In genomic region chr22:20982563-20982882, GRCh38 we compare ENCODE assay signal across 7 cellular contexts. TPM values are rescaled to one million over a fixed set of nuclear protein-coding genes. Genes with fewer than 3 reads are reported as not detected.
DNase-seq lines count a peak whose midpoint lies in the region; ATAC-seq and TF ChIP-seq lines count a peak whose summit lies in the region.

No MANE protein-coding gene starts in this region.

- WGBS in esophagus, 2 donors: 1% methylated on average over 12 of the region's 12 CpGs
- WGBS in ovary, 3 donors: 0 to 1% (median 0%) methylated on average over 12 of the region's 12 CpGs

- TF ChIP-seq EP300 in ovary (IDR thresholded peaks at IDR 0.05): no peak

- H4K20me1 ChIP-seq in OCI-LY1 (ENCODE audit: insufficient read depth, low read length): no peaks in the 10 kb centered on the region

- H3K9me3 ChIP-seq in OCI-LY1 (ENCODE audit: low read length) (peaks cover 9% of the 10 kb centered on the region), esophagus (ENCODE audit: control insufficient read depth in 2 of 2, insufficient read depth in 1 of 2, low read depth in 1 of 2, low read length in 1 of 2) (no peaks in the 10 kb centered on the region), ovary (no peaks in the 10 kb centered on the region)

- H3K9ac ChIP-seq in OCI-LY1 (ENCODE audit: low read length): peak overlapping the region; percentile 89

- TF ChIP-seq POLR2A in ovary (IDR thresholded peaks at IDR 0.05): no peak

- H3F3A ChIP-seq in OCI-LY1 (ENCODE audit: insufficient read depth, low read length): no peaks in the 10 kb centered on the region

- H3K27me3 ChIP-seq in OCI-LY1 (ENCODE audit: insufficient read depth, low read length) (no peaks in the 10 kb centered on the region; the same call in 1 of the 2 replicates), esophagus (ENCODE audit: control insufficient read depth in 1 of 2, insufficient read depth in 2 of 2, low read length in 2 of 2) (no peaks in the 10 kb centered on the region), ovary (no peaks in the 10 kb centered on the region)

- no peaks in the 10 kb centered on the region for H3K79me2 ChIP-seq in OCI-LY1 (ENCODE audit: insufficient read depth, low read length)

- H3K36me3 ChIP-seq in OCI-LY1 (ENCODE audit: insufficient read depth, low read length): peaks cover 12% of the 10 kb centered on the region; the same call in 1 of the 2 replicates
- H3K36me3 ChIP-seq in esophagus (ENCODE audit: control insufficient read depth in 2 of 2, insufficient read depth in 2 of 2, low read length in 1 of 2): peaks cover 7 to 15% of the 10 kb centered on the region in 2 donors
- no peaks in the 10 kb centered on the region for H3K36me3 ChIP-seq in ovary

- no peaks in the 10 kb centered on the region for H3K9me2 ChIP-seq in OCI-LY1 (ENCODE audit: low read depth, low read length)

- no peak for DNase-seq in ovary
- DNase-seq in EL: no peak
- DNase-seq in NCI-H510A treated with DMSO at 0.1 percent for 48 hours (lab: John Stamatoyannopoulos, UW): no peak

- peak overlapping the region; percentile 86 for H3K4me3 ChIP-seq in OCI-LY1 (ENCODE audit: low read depth, low read length, poor library complexity, severe bottlenecking)
- H3K4me3 ChIP-seq in esophagus (ENCODE audit: low read depth in 1 of 2, low read length in 2 of 2): peak overlapping the region; percentile 85 to 94
- H3K4me3 ChIP-seq in ovary: peak overlapping the region; percentile 84

- peaks cover 20% of the 10 kb centered on the region for H3K4me1 ChIP-seq in OCI-LY1 (ENCODE audit: insufficient read depth, low read length, severe bottlenecking)
- peaks cover 10 to 25% of the 10 kb centered on the region in 2 donors for H3K4me1 ChIP-seq in esophagus (ENCODE audit: control insufficient read depth in 2 of 2, insufficient read depth in 2 of 2, low read length in 1 of 2)
- peaks cover 17% of the 10 kb centered on the region for H3K4me1 ChIP-seq in ovary (ENCODE audit: insufficient read depth)

- ATAC-seq in GM21825 (IDR thresholded peaks at IDR 0.05; ENCODE audit: unreplicated experiment): peak; percentile 10
- no peak for ATAC-seq in GM18519 (IDR thresholded peaks at IDR 0.05; ENCODE audit: low FRiP score, unreplicated experiment)

- H2AFZ ChIP-seq in OCI-LY1 (ENCODE audit: low read length): peak overlapping the region; percentile 6; the same call in 1 of the 2 replicates

- H3K27ac ChIP-seq in OCI-LY1 (ENCODE audit: low read depth, low read length, poor library complexity, severe bottlenecking) (no peak overlapping the region), esophagus (ENCODE audit: low read depth in 2 of 2, low read length in 1 of 2) (peak overlapping the region; percentile 88 to 92), ovary (peak overlapping the region in 1 of 2 donors; percentile 87)

- H3K4me2 ChIP-seq in OCI-LY1 (ENCODE audit: low read length): peak overlapping the region; percentile 98

- TF ChIP-seq CTCF in OCI-LY1 (IDR thresholded peaks at IDR 0.05; ENCODE audit: low read length) (no peak), ovary (IDR thresholded peaks at IDR 0.05) (no peak)

- intact Hi-C loops in ovary (cut with DNase I): loop anchor here in 1 of 4 donors (5.0 kb wide), 1 partner anchor 65 kb away; the partner anchor contains the start of gene LRRC74B

RNA-seq across cellular contexts. Expression of gene LZTR1, which starts 0.4 kb away (rescaled TPM):
- polyA plus RNA-seq in esophagus (10 to 100 TPM; 21.1 to 39.0 TPM), ovary (10 to 100 TPM; 28.2 to 32.3 TPM)
- 10 to 100 TPM; 30.4 to 73.4 (median 51.6) TPM for total RNA-seq in ovary

RNA-seq across cellular contexts. Expression of gene AIFM3, which starts 15.5 kb away (rescaled TPM):
- polyA plus RNA-seq in esophagus (1 to 10 TPM; 1.1 to 1.7 TPM), ovary (1 to 10 TPM in 1 of 2 donors, not detected in 1; 1.1 TPM)
- total RNA-seq in ovary: 1 to 10 TPM in 4 of 7 donors, under 1 TPM in 3; 0.43 to 2.7 (median 1.1) TPM

RNA-seq across cellular contexts. Expression of gene THAP7, which starts 19.4 kb away (rescaled TPM):
- polyA plus RNA-seq in esophagus: 10 to 100 TPM; 21.0 to 28.2 TPM
- total RNA-seq in ovary: 10 to 100 TPM; 27.5 to 54.0 (median 39.3) TPM
- polyA plus RNA-seq in ovary: 10 to 100 TPM in 1 of 2 donors, 1 to 10 TPM in 1; 7.8 to 54.9 TPM

RNA-seq across cellular contexts. Expression of gene P2RX6, which starts 32.4 kb away (rescaled TPM):
- polyA plus RNA-seq in esophagus (under 1 TPM; 0.16 to 0.29 TPM), ovary (1 to 10 TPM in 1 of 2 donors, under 1 TPM in 1; 0.47 to 1.3 TPM)
- 1 to 10 TPM in 4 of 7 donors, under 1 TPM in 3; 0.69 to 1.6 (median 1.0) TPM for total RNA-seq in ovary

RNA-seq across cellular contexts. Expression of gene SLC7A4, which starts 49.8 kb away (rescaled TPM):
- polyA plus RNA-seq in esophagus: 1 to 10 TPM; 4.0 to 4.5 TPM
- 1 to 10 TPM in 1 of 7 donors, under 1 TPM in 4, not detected in 2; 0.23 to 4.8 (median 0.61) TPM for total RNA-seq in ovary
- under 1 TPM; 0.16 to 0.30 TPM for polyA plus RNA-seq in ovary
